Comparison of ENCODE assay signal across 19 cellular contexts in genomic region chr4:123166023-123166422, GRCh38.
"Had no signal": no experiment of that assay in that cellular context is flagged by ENCODE, and none has a peak within 500 bp of the region (broad histone marks: within the 10 kb centered on the region; RNA-seq: fewer than 3 reads in every experiment).

No MANE protein-coding gene starts in this region.

- ATAC-seq: gastrocnemius medialis; heart right ventricle; mucosa of descending colon; natural killer cell treated with Interleukin-12 subunit alpha and Interleukin-12 subunit beta and Interleukin-15 and Interleukin-18, amount 100 ng/mL, for 72 hours; pancreas; right cardiac atrium had no signal

- DNase-seq: cortex of kidney; dorsolateral prefrontal cortex; effector CD8-positive, alpha-beta T cell; gastrocnemius medialis; heart right ventricle; hypothalamus; kidney glomerular epithelial cell; mammary epithelial cell; mucosa of descending colon; nucleus accumbens; pancreas; right cardiac atrium; stimulated activated CD4-positive, alpha-beta T cell treated with anti-CD3 and anti-CD28 coated beads, Interleukin-2, amount 100 ng/mL, for 48 hours; stimulated activated naive CD4-positive, alpha-beta T cell treated with Interleukin-2 at 50 U/mL for 16 hours; trophoblast cell had no signal

- H3K4me3 ChIP-seq: dorsolateral prefrontal cortex, esophagus muscularis mucosa, gastrocnemius medialis, heart right ventricle, mucosa of descending colon, neural progenitor cell, pancreas, smooth muscle cell had no signal
